In the genomic region with DNA sequence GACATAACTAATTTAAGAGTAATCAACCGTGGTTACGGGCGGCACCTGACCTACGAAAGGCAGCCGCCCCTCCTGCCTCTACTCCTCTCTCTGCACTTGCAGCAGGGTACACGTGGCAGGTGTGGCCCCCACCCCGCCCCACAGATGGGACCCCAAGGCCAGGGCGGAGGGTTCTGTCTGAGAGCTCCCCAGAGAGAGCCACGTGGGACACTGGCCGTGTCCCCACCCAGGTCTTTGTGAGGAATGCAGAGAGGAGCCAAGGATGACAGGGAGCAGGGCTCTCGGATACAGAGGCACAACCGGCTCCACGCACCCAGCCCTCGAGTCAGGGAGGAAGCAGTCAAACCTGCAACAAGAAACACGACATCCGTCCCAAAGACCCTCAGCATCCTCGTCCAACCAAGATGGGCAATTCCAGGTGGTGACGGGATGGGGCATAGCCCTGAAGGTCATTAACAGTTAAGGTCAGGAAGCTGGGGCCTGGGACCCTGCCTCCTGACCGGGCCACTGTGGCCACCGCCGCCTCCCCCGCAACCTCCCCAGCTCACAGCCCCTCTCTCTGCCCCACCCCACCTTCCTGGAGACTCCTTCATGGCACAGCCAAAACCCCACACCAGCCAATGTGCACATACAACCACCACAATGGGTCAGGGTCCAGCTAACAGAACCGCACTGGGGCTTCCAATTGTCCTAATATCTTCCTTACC, we compare ENCODE assay signal across 19 cellular contexts. TPM values are rescaled to one million over a fixed set of nuclear protein-coding genes. Genes with fewer than 3 reads are reported as not detected.
DNase-seq lines count a peak whose midpoint lies in the region; ATAC-seq and TF ChIP-seq lines count a peak whose summit lies in the region.
"Had no signal": no experiment of that assay in that cellular context is flagged by ENCODE, and none has a peak within 500 bp of the region (broad histone marks: within the 10 kb centered on the region; RNA-seq: fewer than 3 reads in every experiment).

No MANE protein-coding gene starts in this region.

- H2AK5ac ChIP-seq in H9 (ENCODE audit: insufficient read length, low read length): no peak overlapping the region

- no peak overlapping the region for H2BK15ac ChIP-seq in H9 (ENCODE audit: low read depth, low read length)

- TF ChIP-seq POLR2A in body of pancreas (IDR thresholded peaks at IDR 0.05): no peak

- no peak for DNase-seq in H9
- no peak for DNase-seq in body of pancreas
- DNase-seq in lower lobe of right lung: peak; percentile 11
- no peak for DNase-seq in stimulated activated naive B cell treated with anti-CD40 and anti-IgM and Interleukin-4, amounts not matched to agents 10 μg/mL and 1 μg/mL and 100 μg/mL, for 72 hours
- DNase-seq: EL, GF-D8, NCI-H1105, NCI-H146, NCI-H2029, NCI-H2171 treated with DMSO at 0.1 percent for 48 hours, NCI-H524 treated with DMSO at 0.1 percent for 48 hours, Peyer's patch had no signal

- no peak overlapping the region for H3K4me2 ChIP-seq in H9 (ENCODE audit: insufficient read depth, insufficient read length, low read length)
- H3K4me2 ChIP-seq: KMS-11 had no signal

- H2BK20ac ChIP-seq in H9 (ENCODE audit: low read depth, low read length, poor library complexity, severe bottlenecking): no peak overlapping the region

- no peaks in the 10 kb centered on the region for H3K27me3 Mint-ChIP-seq in H9 (ENCODE audit: low read depth)
- H3K27me3 Mint-ChIP-seq in stimulated activated naive B cell treated with anti-CD40 and anti-IgM and Interleukin-4, amounts not matched to agents 10 μg/mL and 1 μg/mL and 100 μg/mL, for 72 hours: no peaks in the 10 kb centered on the region
- H3K27me3 Mint-ChIP-seq: B cell had no signal

- H2BK5ac ChIP-seq in H9 (ENCODE audit: insufficient read length, low read length): no peak overlapping the region

- WGBS in H9 (ENCODE audit: extremely low coverage, insufficient read length, low lambda C conversion rate): no CpG with 5 or more reads among the region's 23 CpGs
- WGBS in body of pancreas, 2 donors: 87 to 92% methylated on average over 10 to 23 of the region's 23 CpGs

- H3K9me3 ChIP-seq in H9 (ENCODE audit: control insufficient read depth, low read depth, low read length) (no peaks in the 10 kb centered on the region), body of pancreas (no peaks in the 10 kb centered on the region), lower lobe of right lung (no peaks in the 10 kb centered on the region), skeletal muscle tissue (ENCODE audit: control insufficient read depth in 3 of 3, low read length in 3 of 3) (no peaks in the 10 kb centered on the region)
- H3K9me3 ChIP-seq: Peyer's patch, SJSA1 had no signal

- H3K9ac ChIP-seq in H9 (ENCODE audit: extremely low read depth, insufficient read length, low read length): no peak overlapping the region
- peak overlapping the region in 1 of 3 donors; percentile 57 for H3K9ac ChIP-seq in skeletal muscle tissue (ENCODE audit: low read depth in 1 of 3, low read length in 3 of 3)
- H3K9ac ChIP-seq: KMS-11 had no signal

- no peak overlapping the region for H3K18ac ChIP-seq in H9 (ENCODE audit: insufficient read length, low read depth, low read length)

- peak overlapping the region in 2 of 3 experiments; percentile 79 to 94; a peak in 4 of 7 replicates for H3K27ac Mint-ChIP-seq in H9
- H3K27ac Mint-ChIP-seq in stimulated activated naive B cell treated with anti-CD40 and anti-IgM and Interleukin-4, amounts not matched to agents 10 μg/mL and 1 μg/mL and 100 μg/mL, for 72 hours: no peak overlapping the region
- H3K27ac Mint-ChIP-seq: B cell had no signal

- H3K4me3 ChIP-seq in body of pancreas (no peak overlapping the region), lower lobe of right lung (no peak overlapping the region), skeletal muscle tissue (ENCODE audit: low read length in 3 of 3) (no peak overlapping the region)
- H3K4me3 ChIP-seq: Peyer's patch, SJSA1 had no signal

- no peak overlapping the region for H3K23ac ChIP-seq in H9 (ENCODE audit: insufficient read length, low read depth, low read length)

- H3K27ac ChIP-seq in H9 (ENCODE audit: insufficient read length, low read depth, low read length): no peak overlapping the region
- H3K27ac ChIP-seq in body of pancreas: peak overlapping the region in 3 of 4 donors; percentile 32 to 58 (median 43)
- H3K27ac ChIP-seq in lower lobe of right lung: no peak overlapping the region
- H3K27ac ChIP-seq in skeletal muscle tissue (ENCODE audit: low read depth, low read length): peak overlapping the region; percentile 23
- H3K27ac ChIP-seq: HL-60, KMS-11, Peyer's patch, SJSA1 had no signal

- TF ChIP-seq CTCF in H9 (conservative IDR thresholded peaks at IDR 0.05) (no peak), body of pancreas (IDR thresholded peaks at IDR 0.05) (no peak), lower lobe of right lung (IDR thresholded peaks at IDR 0.05) (no peak)

- H3K27me3 ChIP-seq in H9 (ENCODE audit: insufficient read depth, low read length) (no peaks in the 10 kb centered on the region), body of pancreas (no peaks in the 10 kb centered on the region), lower lobe of right lung (ENCODE audit: low read depth) (no peaks in the 10 kb centered on the region), skeletal muscle tissue (ENCODE audit: control insufficient read depth in 3 of 3, insufficient read depth in 3 of 3, low read length in 3 of 3) (no peaks in the 10 kb centered on the region)
- H3K27me3 ChIP-seq: Peyer's patch, SJSA1 had no signal

- H3K9me3 Mint-ChIP-seq in H9: no peaks in the 10 kb centered on the region
- H3K9me3 Mint-ChIP-seq in stimulated activated naive B cell treated with anti-CD40 and anti-IgM and Interleukin-4, amounts not matched to agents 10 μg/mL and 1 μg/mL and 100 μg/mL, for 72 hours: no peaks in the 10 kb centered on the region

- H3K4me1 ChIP-seq in H9 (ENCODE audit: insufficient read depth, low read length) (no peaks in the 10 kb centered on the region), body of pancreas (peaks cover 36% of the 10 kb centered on the region), lower lobe of right lung (peaks cover 7% of the 10 kb centered on the region), skeletal muscle tissue (ENCODE audit: control insufficient read depth in 3 of 3, insufficient read depth in 3 of 3, low read length in 3 of 3) (peaks cover 33 to 57% (median 46%) of the 10 kb centered on the region in 3 donors)
- H3K4me1 ChIP-seq: SJSA1 had no signal

- no peak overlapping the region for H3K4me3 Mint-ChIP-seq in H9
- H3K4me3 Mint-ChIP-seq in stimulated activated naive B cell treated with anti-CD40 and anti-IgM and Interleukin-4, amounts not matched to agents 10 μg/mL and 1 μg/mL and 100 μg/mL, for 72 hours: no peak overlapping the region
- H3K4me3 Mint-ChIP-seq: B cell had no signal

- no peak overlapping the region for H2AFZ ChIP-seq in H9 (ENCODE audit: low read length)

- H3K79me1 ChIP-seq in H9 (ENCODE audit: insufficient read depth, low read depth, low read length, poor library complexity, severe bottlenecking): peaks cover 5% of the 10 kb centered on the region

- ATAC-seq in body of pancreas: no peak
- no peak for ATAC-seq in lower lobe of right lung
- no peak for ATAC-seq in GM19328 (IDR thresholded peaks at IDR 0.05; ENCODE audit: unreplicated experiment)
- no peak for ATAC-seq in HG03571 (IDR thresholded peaks at IDR 0.05; ENCODE audit: unreplicated experiment)
- no peak for ATAC-seq in stimulated activated naive B cell treated with anti-CD40 and anti-IgM and Interleukin-4, amounts not matched to agents 10 μg/mL and 1 μg/mL and 100 μg/mL, for 72 hours (replicated peaks)

- no peak overlapping the region for H4K91ac ChIP-seq in H9 (ENCODE audit: insufficient read length, low read depth, low read length)

- H3K4ac ChIP-seq in H9 (ENCODE audit: low read depth, low read length): no peak overlapping the region

- intact Hi-C loops in body of pancreas (cut with DNase I): no loop called here
- intact Hi-C loops in lower lobe of right lung (cut with DNase I): no loop called here

- no peaks in the 10 kb centered on the region for H4K20me1 ChIP-seq in H9 (ENCODE audit: control insufficient read depth, insufficient read depth, insufficient read length)

- H3K36me3 ChIP-seq in body of pancreas (replicated peaks in 1 of 2; ENCODE audit: insufficient read depth in 1 of 2, low read depth in 2 of 2) (no peaks in the 10 kb centered on the region), lower lobe of right lung (no peaks in the 10 kb centered on the region), skeletal muscle tissue (ENCODE audit: control insufficient read depth in 3 of 3, insufficient read depth in 3 of 3, low read length in 3 of 3) (peaks cover under 1 to 2% (median 1%) of the 10 kb centered on the region in 3 donors)
- H3K36me3 ChIP-seq: SJSA1 had no signal

- no peak overlapping the region for H3T11ph ChIP-seq in H9 (ENCODE audit: low read length)

- H3K23me2 ChIP-seq in H9 (ENCODE audit: insufficient read length, low read depth, low read length, poor library complexity, severe bottlenecking): no peaks in the 10 kb centered on the region

- H3K36me3 Mint-ChIP-seq in H9 (ENCODE audit: insufficient read depth in 1 of 3, low read depth in 3 of 3): peaks cover 0 to 4% (median under 1%) of the 10 kb centered on the region in 3 experiments; a peak in 5 of 7 replicates
- H3K36me3 Mint-ChIP-seq in stimulated activated naive B cell treated with anti-CD40 and anti-IgM and Interleukin-4, amounts not matched to agents 10 μg/mL and 1 μg/mL and 100 μg/mL, for 72 hours: peaks cover 0 to 7% of the 10 kb centered on the region in 2 donors

- H3K4me1 Mint-ChIP-seq in H9: peaks cover 18 to 23% of the 10 kb centered on the region in 2 experiments
- peaks cover 36% of the 10 kb centered on the region in 2 donors for H3K4me1 Mint-ChIP-seq in stimulated activated naive B cell treated with anti-CD40 and anti-IgM and Interleukin-4, amounts not matched to agents 10 μg/mL and 1 μg/mL and 100 μg/mL, for 72 hours

- H3K79me2 ChIP-seq in H9 (ENCODE audit: insufficient read depth, low read length): peaks cover 31% of the 10 kb centered on the region; the same call in 1 of the 2 replicates

- H2BK120ac ChIP-seq in H9 (ENCODE audit: low read depth, low read length, poor library complexity, severe bottlenecking): no peak overlapping the region

- H4K8ac ChIP-seq in H9 (replicated peaks; ENCODE audit: insufficient read length, low read depth, low read length): no peak overlapping the region

- no peak overlapping the region for H3K56ac ChIP-seq in H9 (ENCODE audit: insufficient read length, low read depth, low read length)

- no peak overlapping the region for H4K5ac ChIP-seq in H9 (ENCODE audit: insufficient read length, low read depth, low read length)

- no peak overlapping the region; the same call in 1 of the 2 replicates for H3K14ac ChIP-seq in H9 (ENCODE audit: insufficient read depth, low read length)

- H2BK12ac ChIP-seq in H9 (ENCODE audit: insufficient read length, low read depth, low read length): no peak overlapping the region

RNA-seq across cellular contexts. Expression of gene TAF4, which starts 47.1 kb away (rescaled TPM):
- total RNA-seq in H9 (2021) (30.8 and 40.9 TPM in 2 replicates), body of pancreas (10 to 100 TPM; 12.7 to 29.0 TPM), lower lobe of right lung (17.6 TPM), skeletal muscle tissue (4.2 TPM)

Comparison
In these comparisons a context has a peak if more than half of its experiments do, and no peak if none do; other contexts are left out.
1. H3K27ac ChIP-seq: peak in body of pancreas (3 of 4) and skeletal muscle tissue (single experiment); none in H9 (single experiment) and lower lobe of right lung (single experiment).